Comparison of ENCODE assay signal across 21 cellular contexts in the genomic region with DNA sequence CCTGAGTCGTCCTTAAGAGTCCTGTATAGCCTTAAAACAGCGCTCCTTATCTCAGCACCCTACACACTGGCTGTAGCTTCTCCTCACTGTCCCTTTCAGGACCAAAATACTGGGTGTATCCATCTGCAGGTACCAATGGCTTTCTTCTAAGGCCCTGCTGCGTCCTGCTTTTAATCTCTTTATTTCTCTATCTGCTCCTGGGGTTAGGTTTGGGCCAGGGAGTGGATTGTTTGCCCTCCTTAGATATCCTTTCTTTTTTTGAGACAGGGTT. TPM values are rescaled to one million over a fixed set of nuclear protein-coding genes. Genes with fewer than 3 reads are reported as not detected.
DNase-seq lines count a peak whose midpoint lies in the region; ATAC-seq and TF ChIP-seq lines count a peak whose summit lies in the region.
"Had no signal": no experiment of that assay in that cellular context is flagged by ENCODE, and none has a peak within 500 bp of the region (broad histone marks: within the 10 kb centered on the region; RNA-seq: fewer than 3 reads in every experiment).

No MANE protein-coding gene starts in this region.

- intact Hi-C loops in CD4-positive, alpha-beta memory T cell (cut with micrococcal nuclease) = no loop called here
- intact Hi-C loops in prostate gland (cut with DNase I) = loop anchor here (10.0 kb wide), 1 partner anchor 208 kb away; no protein-coding TSS in a partner anchor

- H3K4me3 Mint-ChIP-seq in CD4-positive, alpha-beta memory T cell = peak overlapping the region in 4 of 8 donors; percentile 9 to 36 (median 34)
- H3K4me3 Mint-ChIP-seq: activated B cell treated with CpG ODN at 0.5 μM for 24 hours; stimulated activated naive CD8-positive, alpha-beta T cell treated with anti-CD3 and anti-CD28 coated beads, Interleukin-15, Interleukin-2, amounts not matched to agents 100 ng/mL and 50 ng/mL, for 24 hours; T-helper 1 cell treated with Interleukin-12 subunit alpha and Interleukin-12 subunit beta and Interleukin-4 antibody, amounts not matched to agents 30 μg/mL and 1 μg/mL, for 36 hours had no signal

- H3K9me3 ChIP-seq in BLaER1 treated with 17β-estradiol and CSF1 and Interleukin-3, amounts not matched to agents 10 nM and 100 nM (replicated peaks in 1 of 11) = no peaks in the 10 kb centered on the region
- H3K9me3 ChIP-seq in CD4-positive, alpha-beta memory T cell (ENCODE audit: control insufficient read depth in 1 of 2, low read length in 2 of 2) = no peaks in the 10 kb centered on the region
- no peaks in the 10 kb centered on the region for H3K9me3 ChIP-seq in prostate gland
- H3K9me3 ChIP-seq: ascending aorta had no signal

- ATAC-seq in GM18502 (IDR thresholded peaks at IDR 0.05; ENCODE audit: poor library complexity, unreplicated experiment) = no peak

- H3K27ac ChIP-seq in BLaER1 treated with 17β-estradiol and CSF1 and Interleukin-3, amounts not matched to agents 10 nM and 100 nM = 0 out of 22 replicates have a peak overlapping the region, but pooled peaks of 1 of the 11 experiments have one; percentile 7
- no peak overlapping the region for H3K27ac ChIP-seq in CD4-positive, alpha-beta memory T cell (ENCODE audit: low read depth, low read length)
- peak overlapping the region; percentile 94 for H3K27ac ChIP-seq in epithelial cell of prostate
- H3K27ac ChIP-seq in prostate gland = peak overlapping the region; percentile 91 to 96
- H3K27ac ChIP-seq: ascending aorta had no signal

- H3K4me2 ChIP-seq in BLaER1 treated with 17β-estradiol and CSF1 and Interleukin-3, amounts not matched to agents 10 nM and 100 nM = peak overlapping the region in 6 of 11 experiments; percentile 17 to 95 (median 90); a peak in 11 of 22 replicates

- H3K27me3 Mint-ChIP-seq in CD4-positive, alpha-beta memory T cell = no peaks in the 10 kb centered on the region
- H3K27me3 Mint-ChIP-seq: activated B cell treated with CpG ODN at 0.5 μM for 24 hours; stimulated activated naive CD8-positive, alpha-beta T cell treated with anti-CD3 and anti-CD28 coated beads, Interleukin-15, Interleukin-2, amounts not matched to agents 100 ng/mL and 50 ng/mL, for 24 hours had no signal

- no peaks in the 10 kb centered on the region for H3K27me3 ChIP-seq in BLaER1 treated with 17β-estradiol and CSF1 and Interleukin-3, amounts not matched to agents 10 nM and 100 nM
- H3K27me3 ChIP-seq in CD4-positive, alpha-beta memory T cell (ENCODE audit: insufficient read depth, low read length) = no peaks in the 10 kb centered on the region
- H3K27me3 ChIP-seq in prostate gland (replicated peaks; ENCODE audit: insufficient read depth) = no peaks in the 10 kb centered on the region
- H3K27me3 ChIP-seq: ascending aorta had no signal

- no peak for DNase-seq in CD4-positive, alpha-beta memory T cell
- DNase-seq in epithelial cell of prostate (ENCODE audit: low read depth, low spot score) (no peak), prostate gland (ENCODE audit: low spot score) (no peak), HUDEP-2 (lab: John Stamatoyannopoulos, UW; ENCODE audit: unreplicated experiment in 76 of 76) (no peak), foreskin fibroblast (no peak)
- DNase-seq: activated B cell treated with CpG ODN at 0.5 μM for 24 hours; cerebellar nuclear complex; effector memory CD4-positive, alpha-beta T cell; hippocampal formation; KBM-7; kidney; mesendoderm; NCI-H2081; NCI-H510A; SIG-M5 had no signal

- peaks cover 32 to 100% (median 90%) of the 10 kb centered on the region in 10 experiments for H3K4me1 ChIP-seq in BLaER1 treated with 17β-estradiol and CSF1 and Interleukin-3, amounts not matched to agents 10 nM and 100 nM
- H3K4me1 ChIP-seq in CD4-positive, alpha-beta memory T cell (ENCODE audit: insufficient read depth, low read length) = peaks cover 97% of the 10 kb centered on the region
- peaks cover 48% of the 10 kb centered on the region for H3K4me1 ChIP-seq in prostate gland (replicated peaks)

- H3K27ac Mint-ChIP-seq in CD4-positive, alpha-beta memory T cell = peak overlapping the region; percentile 42 to 89 (median 71)
- H3K27ac Mint-ChIP-seq: activated B cell treated with CpG ODN at 0.5 μM for 24 hours; T-helper 1 cell treated with Interleukin-12 subunit alpha and Interleukin-12 subunit beta and Interleukin-4 antibody, amounts not matched to agents 30 μg/mL and 1 μg/mL, for 36 hours had no signal

- H3K4me1 Mint-ChIP-seq in CD4-positive, alpha-beta memory T cell = peaks cover 47 to 100% (median 76%) of the 10 kb centered on the region in 4 donors

- no peaks in the 10 kb centered on the region for H3K9me3 Mint-ChIP-seq in CD4-positive, alpha-beta memory T cell
- H3K9me3 Mint-ChIP-seq: activated B cell treated with CpG ODN at 0.5 μM for 24 hours; stimulated activated naive CD8-positive, alpha-beta T cell treated with anti-CD3 and anti-CD28 coated beads, Interleukin-15, Interleukin-2, amounts not matched to agents 100 ng/mL and 50 ng/mL, for 24 hours; T-helper 1 cell treated with Interleukin-12 subunit alpha and Interleukin-12 subunit beta and Interleukin-4 antibody, amounts not matched to agents 30 μg/mL and 1 μg/mL, for 36 hours had no signal

- H3K4me3 ChIP-seq in BLaER1 treated with 17β-estradiol and CSF1 and Interleukin-3, amounts not matched to agents 10 nM and 100 nM = no peak overlapping the region
- no peak overlapping the region for H3K4me3 ChIP-seq in CD4-positive, alpha-beta memory T cell (ENCODE audit: low read length in 2 of 2)
- H3K4me3 ChIP-seq in prostate gland (no peak overlapping the region), foreskin fibroblast (ENCODE audit: low read depth in 1 of 2, low read length in 2 of 2) (no peak overlapping the region)
- H3K4me3 ChIP-seq: ascending aorta had no signal

- no peak for TF ChIP-seq CTCF in prostate gland (IDR thresholded peaks at IDR 0.05)
- TF ChIP-seq CTCF in foreskin fibroblast (IDR thresholded peaks at IDR 0.05; ENCODE audit: low read depth, low read length) = no peak

- H3K36me3 ChIP-seq in BLaER1 treated with 17β-estradiol and CSF1 and Interleukin-3, amounts not matched to agents 10 nM and 100 nM = peaks cover 0 to 100% (median 79%) of the 10 kb centered on the region in 11 experiments; a peak in 19 of 22 replicates
- H3K36me3 ChIP-seq in CD4-positive, alpha-beta memory T cell (ENCODE audit: insufficient read depth, low read length) = no peaks in the 10 kb centered on the region
- no peaks in the 10 kb centered on the region for H3K36me3 ChIP-seq in prostate gland
- H3K36me3 ChIP-seq: ascending aorta had no signal

- peaks cover 16 to 35% of the 10 kb centered on the region in 2 donors for H3K36me3 Mint-ChIP-seq in CD4-positive, alpha-beta memory T cell

- TF ChIP-seq POLR2A in prostate gland (IDR thresholded peaks at IDR 0.05) = no peak

- H4K20me1 ChIP-seq in BLaER1 treated with 17β-estradiol and CSF1 and Interleukin-3, amounts not matched to agents 10 nM and 100 nM = peaks cover 9 to 100% (median 100%) of the 10 kb centered on the region in 11 experiments; a peak in 20 of 22 replicates

- POLR2A ChIA-PET in CD4-positive, alpha-beta memory T cell (lab: Charles Lee; ENCODE audit: partially characterized antibody) = interaction anchor here (1.1 to 20.0 kb wide), 4 partner anchors 10 to 18 kb away, joined by 3 to 324 read pairs (median 4); partner anchors contain the start of gene IL6R

- WGBS in prostate gland = 97% methylated on average over 3 of the region's 3 CpGs

- CTCF ChIA-PET in CD4-positive, alpha-beta memory T cell (lab: Charles Lee; ENCODE audit: partially characterized antibody) = interaction anchor here (0.7 to 1.7 kb wide), 5 partner anchors 10 to 83 kb away, joined by 3 to 5 read pairs (median 4); no protein-coding TSS in a partner anchor

- peak overlapping the region in 2 of 11 experiments; percentile 9 to 24; a peak in 3 of 22 replicates for H3K9ac ChIP-seq in BLaER1 treated with 17β-estradiol and CSF1 and Interleukin-3, amounts not matched to agents 10 nM and 100 nM

RNA-seq across cellular contexts. Expression of gene IL6R, which starts 12.1 kb away (rescaled TPM):
- 100 to 1,000 TPM; 101 to 106 TPM for total RNA-seq in CD4-positive, alpha-beta memory T cell
- polyA plus RNA-seq in CD4-positive, alpha-beta memory T cell = 10 to 100 TPM; 54.6 to 73.0 TPM
- total RNA-seq in prostate gland = 10 to 100 TPM; 70.1 to 80.7 TPM
- polyA plus RNA-seq: neural cell had no signal
